In the genomic region with DNA sequence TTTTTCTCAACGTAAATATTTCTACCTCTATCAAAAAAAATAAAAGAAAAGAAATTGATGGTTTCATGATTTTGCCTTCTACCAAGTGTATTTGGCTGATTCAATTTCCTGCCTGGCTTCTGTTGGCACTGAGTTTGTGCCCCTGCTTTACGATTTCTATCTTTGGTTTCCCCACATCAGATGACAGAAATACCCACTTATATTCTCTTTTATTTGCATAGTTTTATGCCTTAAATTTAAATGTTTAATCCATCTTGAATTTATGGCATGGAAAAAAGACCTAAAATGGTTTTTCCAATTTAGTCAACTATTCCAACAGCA, we compare ENCODE assay signal across 11 cellular contexts. TPM values are rescaled to one million over a fixed set of nuclear protein-coding genes. Genes with fewer than 3 reads are reported as not detected.
A peak's percentile ranks its signal among the peaks of the same experiment; 100 is the strongest.
DNase-seq lines count a peak whose midpoint lies in the region; TF ChIP-seq lines count a peak whose summit lies in the region.
"Had no signal": no experiment of that assay in that cellular context is flagged by ENCODE, and none has a peak within 500 bp of the region (broad histone marks: within the 10 kb centered on the region; RNA-seq: fewer than 3 reads in every experiment).

No MANE protein-coding gene starts in this region.

- H3K36me3 ChIP-seq in CD8-positive, alpha-beta memory T cell (ENCODE audit: insufficient read depth, low read length) = no peaks in the 10 kb centered on the region
- no peaks in the 10 kb centered on the region for H3K36me3 ChIP-seq in OCI-LY7 (ENCODE audit: insufficient read depth, low read length)
- H3K36me3 ChIP-seq in sigmoid colon = no peaks in the 10 kb centered on the region

- peak in 1 of 5 donors; percentile 23 for DNase-seq in CD8-positive, alpha-beta memory T cell
- DNase-seq in OCI-LY7 (ENCODE audit: low spot score) = no peak
- DNase-seq in chondrocyte (ENCODE audit: low spot score) = no peak
- DNase-seq in sigmoid colon = no peak
- no peak for DNase-seq in kidney glomerular epithelial cell (lab: John Stamatoyannopoulos, UW)
- DNase-seq in RKO (ENCODE audit: low spot score) = no peak
- no peak for DNase-seq in caudate nucleus (lab: John Stamatoyannopoulos, UW)
- DNase-seq in HK-2 (ENCODE audit: unreplicated experiment) = no peak
- DNase-seq: activated gamma-delta T cell, NCI-H345 had no signal

- no peaks in the 10 kb centered on the region for H3K9me3 ChIP-seq in CD8-positive, alpha-beta memory T cell (ENCODE audit: low read length)
- no peaks in the 10 kb centered on the region for H3K9me3 ChIP-seq in OCI-LY7 (ENCODE audit: low read length)
- H3K9me3 ChIP-seq in sigmoid colon = no peaks in the 10 kb centered on the region

- peaks cover 8% of the 10 kb centered on the region for H3K4me1 ChIP-seq in CD8-positive, alpha-beta memory T cell (ENCODE audit: insufficient read depth, low read length)
- H3K4me1 ChIP-seq in OCI-LY7 (ENCODE audit: insufficient read depth, low read length, poor library complexity, severe bottlenecking) (peaks cover 8% of the 10 kb centered on the region), sigmoid colon (peaks cover 0 to 8% (median 3%) of the 10 kb centered on the region in 4 donors)

- peaks cover 0 to under 1% of the 10 kb centered on the region in 2 donors for H3K27me3 Mint-ChIP-seq in CD8-positive, alpha-beta memory T cell
- H3K27me3 Mint-ChIP-seq in chondrocyte (ENCODE audit: low read depth) = no peaks in the 10 kb centered on the region

- POLR2A ChIA-PET in CD8-positive, alpha-beta memory T cell (lab: Charles Lee) = interaction anchor here (0.6 kb wide), 1 partner anchor 149 kb away, joined by 8 read pairs; no protein-coding TSS in a partner anchor
- POLR2A ChIA-PET in OCI-LY7 (lab: Charles Lee) = interaction anchor here (1.0 to 2.0 kb wide), 2 partner anchors 8 to 11 kb away, joined by 7 to 11 read pairs; no protein-coding TSS in a partner anchor

- intact Hi-C loops in OCI-LY7 (cut with micrococcal nuclease; ENCODE audit: unreplicated experiment) = no loop called here
- intact Hi-C loops in sigmoid colon (cut with DNase I) = no loop called here

- no peaks in the 10 kb centered on the region for H3K79me2 ChIP-seq in OCI-LY7 (ENCODE audit: insufficient read depth, low read depth, low read length)

- no peaks in the 10 kb centered on the region for H4K20me1 ChIP-seq in OCI-LY7 (ENCODE audit: insufficient read depth, low read length)

- peak overlapping the region; percentile 61 for H3K4me2 ChIP-seq in OCI-LY7 (ENCODE audit: low read length)
- H3K4me2 ChIP-seq: smooth muscle cell had no signal

- H3K9me3 Mint-ChIP-seq in CD8-positive, alpha-beta memory T cell = no peaks in the 10 kb centered on the region
- H3K9me3 Mint-ChIP-seq in chondrocyte (ENCODE audit: low read depth) = no peaks in the 10 kb centered on the region

- BruUV-seq in OCI-LY7 (replicated peaks; lab: Mats Ljungman, UMichigan) = no TSS peak

- CTCF ChIA-PET in CD8-positive, alpha-beta memory T cell (lab: Charles Lee) = interaction anchor here (1.0 to 1.5 kb wide), 3 partner anchors 9 to 103 kb away, joined by 3 read pairs; no protein-coding TSS in a partner anchor
- CTCF ChIA-PET in OCI-LY7 (lab: Charles Lee; ENCODE audit: unreplicated experiment) = no interaction called here

- H3K4me1 Mint-ChIP-seq in CD8-positive, alpha-beta memory T cell = peaks cover 20 to 30% (median 23%) of the 10 kb centered on the region in 3 donors
- H3K4me1 Mint-ChIP-seq in chondrocyte (ENCODE audit: low read depth) = peaks cover 26% of the 10 kb centered on the region

- peak overlapping the region; percentile 71 for H2AFZ ChIP-seq in OCI-LY7 (ENCODE audit: low read length)

- peak overlapping the region; percentile 81 to 91 (median 87) for H3K4me3 Mint-ChIP-seq in CD8-positive, alpha-beta memory T cell
- H3K4me3 Mint-ChIP-seq in chondrocyte (ENCODE audit: unreplicated experiment) = no peak overlapping the region

- TF ChIP-seq POLR2A in sigmoid colon (IDR thresholded peaks at IDR 0.05) = no peak

- no peaks in the 10 kb centered on the region for H3K36me3 Mint-ChIP-seq in CD8-positive, alpha-beta memory T cell
- H3K36me3 Mint-ChIP-seq in chondrocyte (ENCODE audit: low read depth) = no peaks in the 10 kb centered on the region

- no peak for TF ChIP-seq EP300 in sigmoid colon (IDR thresholded peaks at IDR 0.05)

- TF ChIP-seq CTCF in OCI-LY7 (conservative IDR thresholded peaks at IDR 0.05; ENCODE audit: low read length) (no peak), chondrocyte (IDR thresholded peaks at IDR 0.05) (no peak), sigmoid colon (IDR thresholded peaks at IDR 0.05) (no peak)

- peak overlapping the region; percentile 78 to 94 (median 90) for H3K27ac Mint-ChIP-seq in CD8-positive, alpha-beta memory T cell
- H3K27ac Mint-ChIP-seq in chondrocyte (ENCODE audit: unreplicated experiment) = peak overlapping the region; percentile 81

- 36 to 78% methylated on average over 2 of the region's 2 CpGs for WGBS in sigmoid colon, 2 donors

- H3K27me3 ChIP-seq in CD8-positive, alpha-beta memory T cell (ENCODE audit: insufficient read depth, low read length, poor library complexity, severe bottlenecking) = no peaks in the 10 kb centered on the region
- no peaks in the 10 kb centered on the region for H3K27me3 ChIP-seq in sigmoid colon

- H3K27ac ChIP-seq in CD8-positive, alpha-beta memory T cell (ENCODE audit: low read depth, low read length) = no peak overlapping the region
- no peak overlapping the region for H3K27ac ChIP-seq in OCI-LY7 (ENCODE audit: low read depth, low read length, poor library complexity, severe bottlenecking)
- peak overlapping the region; percentile 20 to 59 (median 44) for H3K27ac ChIP-seq in sigmoid colon
- H3K27ac ChIP-seq in caudate nucleus (ENCODE audit: low read depth, low read length) = no peak overlapping the region

- H3K4me3 ChIP-seq in CD8-positive, alpha-beta memory T cell (ENCODE audit: low read length) = peak overlapping the region; percentile 49
- no peak overlapping the region for H3K4me3 ChIP-seq in OCI-LY7 (ENCODE audit: low read depth, low read length, poor library complexity, severe bottlenecking)
- H3K4me3 ChIP-seq in sigmoid colon = no peak overlapping the region

- H3K9me2 ChIP-seq in OCI-LY7 (ENCODE audit: insufficient read depth, low read length) = no peaks in the 10 kb centered on the region

RNA-seq across cellular contexts. Expression of gene RNF24, which starts 34.3 kb away (rescaled TPM):
- total RNA-seq in CD8-positive, alpha-beta memory T cell = 10 to 100 TPM; 11.4 TPM
- 17.4 TPM for polyA plus RNA-seq in CD8-positive, alpha-beta memory T cell
- 0.85 TPM in 2 replicates for total RNA-seq in OCI-LY7 (2014; rRNA removed; shearing (Covaris generic))
- total RNA-seq in OCI-LY7 (2022) (0.74 and 1.1 TPM in 2 replicates), chondrocyte (13.3 to 22.4 TPM (median 18.9 TPM) in 3 replicates), sigmoid colon (10 to 100 TPM in 2 of 4 donors, 1 to 10 TPM in 2; 5.6 to 11.0 (median 9.9) TPM)
- 1 to 10 TPM in 2 of 3 donors, under 1 TPM in 1; 0.60 to 4.6 (median 1.4) TPM for polyA plus RNA-seq in sigmoid colon

Comparison
In these comparisons a context has a peak if more than half of its experiments do, and no peak if none do; other contexts are left out.
1. H3K27ac ChIP-seq: peak in sigmoid colon (4 of 4); none in CD8-positive, alpha-beta memory T cell (single experiment), OCI-LY7 (single experiment) and caudate nucleus (single experiment).